In genomic region chr19:4066682-4067395, GRCh38 we compare ENCODE assay signal across 8 cellular contexts. TPM values are rescaled to one million over a fixed set of nuclear protein-coding genes. Genes with fewer than 3 reads are reported as not detected.
A peak's percentile ranks its signal among the peaks of the same experiment; 100 is the strongest.
DNase-seq lines count a peak whose midpoint lies in the region; ATAC-seq and TF ChIP-seq lines count a peak whose summit lies in the region.

ZBTB7A (minus strand) TSS chr19:4066899; CDS start chr19:4055232, 11,667 bp downstream.

- no TSS peak for BruUV-seq in OCI-LY7 (replicated peaks; lab: Mats Ljungman, UMichigan)

- no peak for TF ChIP-seq CTCF in OCI-LY7 (conservative IDR thresholded peaks at IDR 0.05; ENCODE audit: low read length)
- no peak for TF ChIP-seq CTCF in epithelial cell of esophagus (IDR thresholded peaks at IDR 0.05; ENCODE audit: insufficient read depth, low read depth, low read length, missing control alignments)

- peak within 1 kb of the TSS; percentile 78 to 97 (median 91) for H3K4me2 ChIP-seq in BLaER1 treated with 17β-estradiol and CSF1 and Interleukin-3, amounts not matched to agents 10 nM and 100 nM
- H3K4me2 ChIP-seq in OCI-LY7 (ENCODE audit: low read length), result peak within 1 kb of the TSS; percentile 69

- peak; percentile 66 for DNase-seq in HT-29 (ENCODE audit: low spot score)
- DNase-seq in OCI-LY7 (ENCODE audit: low spot score), result peak; percentile 88
- DNase-seq in activated T-cell treated with anti-CD3 and anti-CD28 coated beads for 48 hours (ENCODE audit: low read depth), result peak; percentile 62
- DNase-seq in epithelial cell of esophagus (ENCODE audit: low read depth), result peak; percentile 74

- H3K27me3 ChIP-seq in BLaER1 treated with 17β-estradiol and CSF1 and Interleukin-3, amounts not matched to agents 10 nM and 100 nM, result no peaks in the 10 kb centered on the region
- no peaks in the 10 kb centered on the region for H3K27me3 ChIP-seq in mononuclear cell (ENCODE audit: insufficient read depth, low read length)

- H3K27me3 Mint-ChIP-seq in stimulated activated memory B cell treated with anti-CD40 and anti-IgM and Interleukin-4, amounts not matched to agents 10 μg/mL and 1 μg/mL and 100 μg/mL, for 72 hours, result no peaks in the 10 kb centered on the region

- no peaks in the 10 kb centered on the region for H3K9me2 ChIP-seq in OCI-LY7 (ENCODE audit: insufficient read depth, low read length)

- H3K36me3 Mint-ChIP-seq in stimulated activated memory B cell treated with anti-CD40 and anti-IgM and Interleukin-4, amounts not matched to agents 10 μg/mL and 1 μg/mL and 100 μg/mL, for 72 hours, result no peaks in the 10 kb centered on the region

- H3K36me3 ChIP-seq in BLaER1 treated with 17β-estradiol and CSF1 and Interleukin-3, amounts not matched to agents 10 nM and 100 nM, result peaks cover 16 to 30% (median 27%) of the 10 kb centered on the region in 11 experiments; a peak in 21 of 22 replicates
- H3K36me3 ChIP-seq in OCI-LY7 (ENCODE audit: insufficient read depth, low read length), result peaks cover 30% of the 10 kb centered on the region

- CTCF ChIA-PET in OCI-LY7 (lab: Charles Lee; ENCODE audit: unreplicated experiment), result interaction anchor here (0.6 kb wide), 1 partner anchor 72 kb away, joined by 3 read pairs; no protein-coding TSS in a partner anchor

- H3K9me3 Mint-ChIP-seq in stimulated activated memory B cell treated with anti-CD40 and anti-IgM and Interleukin-4, amounts not matched to agents 10 μg/mL and 1 μg/mL and 100 μg/mL, for 72 hours, result no peaks in the 10 kb centered on the region

- H3K27ac ChIP-seq in BLaER1 treated with 17β-estradiol and CSF1 and Interleukin-3, amounts not matched to agents 10 nM and 100 nM, result peak within 1 kb of the TSS; percentile 86 to 96 (median 91)
- peak within 1 kb of the TSS; percentile 77 for H3K27ac ChIP-seq in OCI-LY7 (ENCODE audit: low read depth, low read length, poor library complexity, severe bottlenecking)

- peaks cover 41 to 50% (median 45%) of the 10 kb centered on the region in 10 experiments for H3K4me1 ChIP-seq in BLaER1 treated with 17β-estradiol and CSF1 and Interleukin-3, amounts not matched to agents 10 nM and 100 nM
- H3K4me1 ChIP-seq in OCI-LY7 (ENCODE audit: insufficient read depth, low read length, poor library complexity, severe bottlenecking), result peaks cover 39% of the 10 kb centered on the region
- peaks cover 52% of the 10 kb centered on the region for H3K4me1 ChIP-seq in mononuclear cell (ENCODE audit: insufficient read depth, low read length)

- H3K9ac ChIP-seq in BLaER1 treated with 17β-estradiol and CSF1 and Interleukin-3, amounts not matched to agents 10 nM and 100 nM, result peak within 1 kb of the TSS; percentile 90 to 100 (median 96)

- H3K27ac Mint-ChIP-seq in stimulated activated memory B cell treated with anti-CD40 and anti-IgM and Interleukin-4, amounts not matched to agents 10 μg/mL and 1 μg/mL and 100 μg/mL, for 72 hours, result peak within 1 kb of the TSS; percentile 82

- peaks cover 45% of the 10 kb centered on the region for H3K4me1 Mint-ChIP-seq in stimulated activated memory B cell treated with anti-CD40 and anti-IgM and Interleukin-4, amounts not matched to agents 10 μg/mL and 1 μg/mL and 100 μg/mL, for 72 hours

- ATAC-seq in stimulated activated memory B cell treated with anti-CD40 and anti-IgM and Interleukin-4, amounts not matched to agents 10 μg/mL and 1 μg/mL and 100 μg/mL, for 72 hours, result peak; percentile 46
- no peak for ATAC-seq in HG03342 (IDR thresholded peaks at IDR 0.05; ENCODE audit: unreplicated experiment)

- peaks cover 32 to 34% (median 33%) of the 10 kb centered on the region in 11 experiments for H4K20me1 ChIP-seq in BLaER1 treated with 17β-estradiol and CSF1 and Interleukin-3, amounts not matched to agents 10 nM and 100 nM
- peaks cover 24% of the 10 kb centered on the region for H4K20me1 ChIP-seq in OCI-LY7 (ENCODE audit: insufficient read depth, low read length)

- intact Hi-C loops in OCI-LY7 (cut with micrococcal nuclease; ENCODE audit: unreplicated experiment), result loop anchor here (1.0 to 5.0 kb wide), 5 partner anchors 48 to 180 kb away; partner anchors contain the start of genes PIAS4 and YJU2

- H3K4me3 ChIP-seq in BLaER1 treated with 17β-estradiol and CSF1 and Interleukin-3, amounts not matched to agents 10 nM and 100 nM, result peak within 1 kb of the TSS; percentile 83 to 96 (median 90)
- H3K4me3 ChIP-seq in OCI-LY7 (ENCODE audit: low read depth, low read length, poor library complexity, severe bottlenecking) (peak within 1 kb of the TSS; percentile 100), epithelial cell of esophagus (ENCODE audit: low read length) (peak within 1 kb of the TSS; percentile 68), mononuclear cell (ENCODE audit: low read length) (peak within 1 kb of the TSS; percentile 75)

- no peaks in the 10 kb centered on the region for H3K9me3 ChIP-seq in BLaER1 treated with 17β-estradiol and CSF1 and Interleukin-3, amounts not matched to agents 10 nM and 100 nM (replicated peaks in 1 of 11)
- no peaks in the 10 kb centered on the region for H3K9me3 ChIP-seq in OCI-LY7 (ENCODE audit: low read length)
- H3K9me3 ChIP-seq in mononuclear cell (ENCODE audit: low read depth, low read length), result no peaks in the 10 kb centered on the region

- peak within 1 kb of the TSS; percentile 92 for H3K4me3 Mint-ChIP-seq in stimulated activated memory B cell treated with anti-CD40 and anti-IgM and Interleukin-4, amounts not matched to agents 10 μg/mL and 1 μg/mL and 100 μg/mL, for 72 hours

- peak within 1 kb of the TSS; percentile 87 for H2AFZ ChIP-seq in OCI-LY7 (ENCODE audit: low read length)

- H3K79me2 ChIP-seq in OCI-LY7 (ENCODE audit: insufficient read depth, low read depth, low read length), result peaks cover 33% of the 10 kb centered on the region

- POLR2A ChIA-PET in OCI-LY7 (lab: Charles Lee), result interaction anchor here (0.7 kb wide), 1 partner anchor 1654 kb away, joined by 5 read pairs; no protein-coding TSS in a partner anchor

RNA-seq across cellular contexts. Expression of gene ZBTB7A, which starts in this region (rescaled TPM):
- total RNA-seq in HT-29 (2014; rRNA removed; shearing (Covaris generic)), result 67.4 and 72.7 TPM in 2 replicates
- total RNA-seq in OCI-LY7 (2014; rRNA removed; shearing (Covaris generic)), result 13.1 and 17.2 TPM in 2 replicates
- 29.3 and 31.2 TPM in 2 replicates for total RNA-seq in OCI-LY7 (2022)
- total RNA-seq in mononuclear cell, result 91.1 TPM
